Comparison of ENCODE assay signal across 10 cellular contexts in the genomic region with DNA sequence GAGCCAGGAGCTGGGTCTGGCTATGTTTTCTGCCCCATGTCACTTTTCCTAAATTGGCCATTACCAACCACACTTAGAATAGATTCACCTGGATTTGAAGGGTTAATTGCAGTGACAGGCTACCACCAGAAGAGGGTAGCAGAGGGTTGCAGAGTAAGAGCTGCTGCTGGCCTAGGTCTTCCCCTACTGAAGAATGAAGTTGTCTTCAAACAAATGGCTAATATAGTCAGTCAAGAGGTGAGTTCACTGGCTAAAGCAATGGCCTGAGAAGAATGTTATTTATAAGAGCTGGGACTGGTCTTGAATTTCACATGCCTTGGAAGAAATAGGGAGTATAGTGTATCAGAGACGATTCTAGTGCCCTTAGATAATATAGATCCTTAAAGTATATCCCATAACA. TPM values are rescaled to one million over a fixed set of nuclear protein-coding genes. Genes with fewer than 3 reads are reported as not detected.
DNase-seq lines count a peak whose midpoint lies in the region; ATAC-seq and TF ChIP-seq lines count a peak whose summit lies in the region.
"Not testable (repeated sequence)": the region's sequence is repeated elsewhere in the genome, so short reads cannot be mapped to it uniquely, and the experiment has no call there.
"Had no signal": no experiment of that assay in that cellular context is flagged by ENCODE, and none has a peak within 500 bp of the region (broad histone marks: within the 10 kb centered on the region; RNA-seq: fewer than 3 reads in every experiment).

No MANE protein-coding gene starts in this region.

- not testable (repeated sequence) for H3K4ac ChIP-seq in trophoblast cell (ENCODE audit: low read depth, low read length)

- not testable (repeated sequence) for H4K12ac ChIP-seq in trophoblast cell (ENCODE audit: low read depth, low read length)

- not testable (repeated sequence) for H3K4me1 Mint-ChIP-seq in brain

- intact Hi-C loops in Panc1 (cut with micrococcal nuclease; ENCODE audit: unreplicated experiment) (loop anchor here (10.0 kb wide), 2 partner anchors 307 to 517 kb away; no protein-coding TSS in a partner anchor), heart left ventricle (cut with DNase I) (loop anchor here in 5 of 10 donors (5.0 to 10.0 kb wide), 4 partner anchors 517 to 1017 kb away; no protein-coding TSS in a partner anchor)

- CTCF ChIA-PET in Panc1 (lab: Charles Lee): not testable (repeated sequence)

- not testable (repeated sequence) for H3K4me3 ChIP-seq in H7 (ENCODE audit: insufficient read depth, low read depth, low read length); Panc1 (ENCODE audit: low read depth in 2 of 2, low read length in 2 of 2); heart left ventricle; trophoblast cell (ENCODE audit: low read depth, low read length)

- not testable (repeated sequence) for TF ChIP-seq POLR2A in heart left ventricle (IDR thresholded peaks at IDR 0.05)

- 93 to 100% (median 99%) methylated on average over 1 of the region's 1 CpG for WGBS in heart left ventricle, 4 donors
- no CpG with 5 or more reads among the region's 1 CpG for WGBS in trophoblast cell (ENCODE audit: extremely low coverage, insufficient coverage, insufficient read length)

- not testable (repeated sequence) for H2BK5ac ChIP-seq in trophoblast cell (ENCODE audit: low read depth, low read length, poor library complexity)

- H2AFZ ChIP-seq in trophoblast cell (ENCODE audit: insufficient read depth, low read length, poor library complexity): not testable (repeated sequence)

- H4K91ac ChIP-seq in trophoblast cell (ENCODE audit: low read depth, low read length): not testable (repeated sequence)

- H2BK12ac ChIP-seq in trophoblast cell (ENCODE audit: low read length): not testable (repeated sequence)

- peak overlapping the region in 1 of 5 experiments; percentile 6 for H3K27ac Mint-ChIP-seq in brain

- not testable (repeated sequence) for H3K79me1 ChIP-seq in trophoblast cell (ENCODE audit: low read length)

- H3K27ac ChIP-seq in Panc1 (ENCODE audit: low read length); heart left ventricle; trophoblast cell (ENCODE audit: low read depth, low read length): not testable (repeated sequence)

- H3K9me3 Mint-ChIP-seq in brain: not testable (repeated sequence)

- H3K27me3 Mint-ChIP-seq in brain: not testable (repeated sequence)

- H3K4me1 ChIP-seq in Panc1 (ENCODE audit: control insufficient read depth, insufficient read depth, low read length); heart left ventricle; trophoblast cell (ENCODE audit: control insufficient read depth in 1 of 2, insufficient read depth in 2 of 2, low read length in 2 of 2): not testable (repeated sequence)

- H2BK120ac ChIP-seq in trophoblast cell (ENCODE audit: insufficient read depth, low read length, poor library complexity): not testable (repeated sequence)

- not testable (repeated sequence) for H3K36me3 ChIP-seq in H7 (replicated peaks; ENCODE audit: control insufficient read depth, insufficient read depth, low read length); Panc1 (ENCODE audit: control insufficient read depth, insufficient read depth, low read length); heart left ventricle; trophoblast cell (ENCODE audit: control insufficient read depth in 1 of 2, insufficient read depth in 2 of 2, low read length in 2 of 2)

- peak; percentile 82 for ATAC-seq in GM18508 (IDR thresholded peaks at IDR 0.05; ENCODE audit: insufficient read depth, unreplicated experiment)
- peak; percentile 59 for ATAC-seq in HG03571 (IDR thresholded peaks at IDR 0.05; ENCODE audit: unreplicated experiment)
- ATAC-seq in Panc1: peak; percentile 62; the same call in 1 of the 2 replicates
- peak; percentile 37 to 69 (median 52) for ATAC-seq in heart left ventricle

- not testable (repeated sequence) for H3K23ac ChIP-seq in trophoblast cell (ENCODE audit: low read length)

- H3K18ac ChIP-seq in trophoblast cell (ENCODE audit: low read length): not testable (repeated sequence)

- H3K36me3 Mint-ChIP-seq in brain: not testable (repeated sequence)

- in situ Hi-C loops in Panc1 (cut with HindIII; ENCODE audit: low pct_unique_long_range_greater_than_20kb, low sequenced_read_pairs): not testable (repeated sequence)

- not testable (repeated sequence) for H3K14ac ChIP-seq in trophoblast cell (ENCODE audit: low read length)

- peak; percentile 0 for DNase-seq in AG08396 (ENCODE audit: low spot score)
- DNase-seq in H7: peak; percentile 0
- DNase-seq in Panc1 (ENCODE audit: low read depth, low spot score): peak; percentile 17
- not testable (repeated sequence) for DNase-seq in heart left ventricle
- DNase-seq in trophoblast cell: peak; percentile 4 to 54

- H4K8ac ChIP-seq in trophoblast cell (ENCODE audit: low read depth, low read length): not testable (repeated sequence)

- not testable (repeated sequence) for BruUV-seq in Panc1 (replicated peaks; lab: Mats Ljungman, UMichigan)

- H3K27me3 ChIP-seq in H7 (ENCODE audit: control insufficient read depth, insufficient read depth, low read length); Panc1 (ENCODE audit: control insufficient read depth, insufficient read depth, low read length); heart left ventricle; trophoblast cell (ENCODE audit: insufficient read depth, low read length): not testable (repeated sequence)

- POLR2A ChIA-PET in Panc1 (lab: Charles Lee): not testable (repeated sequence)

- TF ChIP-seq CTCF in Panc1 (IDR thresholded peaks at IDR 0.05): peak; percentile 77
- TF ChIP-seq CTCF in brain (conservative IDR thresholded peaks at IDR 0.05): peak; percentile 78 to 87
- TF ChIP-seq CTCF in heart left ventricle (IDR thresholded peaks at IDR 0.05): peak; percentile 45 to 71 (median 60)

- not testable (repeated sequence) for H2AK5ac ChIP-seq in trophoblast cell (ENCODE audit: low read length)

- H3K4me3 Mint-ChIP-seq in brain: not testable (repeated sequence)

- H3K4me2 ChIP-seq in trophoblast cell (ENCODE audit: low read length): not testable (repeated sequence)

- H3K79me2 ChIP-seq in trophoblast cell (ENCODE audit: control insufficient read depth, insufficient read depth, low read length, poor library complexity): not testable (repeated sequence)

- H3K9me3 ChIP-seq in Panc1 (ENCODE audit: control insufficient read depth, insufficient read depth, low read depth, low read length); heart left ventricle; trophoblast cell (ENCODE audit: insufficient read depth, low read depth, low read length): not testable (repeated sequence)

- not testable (repeated sequence) for H3K9ac ChIP-seq in trophoblast cell (ENCODE audit: low read length)

RNA-seq across cellular contexts. Expression of a gene that starts 32.2 kb away (rescaled TPM):
- not detected in 2 replicates for total RNA-seq in H7 (2014; rRNA removed; shearing (Covaris generic))
- total RNA-seq in Panc1 (2021; ENCODE audit: unreplicated experiment) (0.03 TPM), heart left ventricle (under 1 TPM in 2 of 9 donors, not detected in 7; 0.09 TPM)
- not detected for polyA plus RNA-seq in Panc1 (2012; ENCODE audit: insufficient read length)
- polyA plus RNA-seq in brain (ENCODE audit: insufficient read depth, low read depth, low replicate concordance) (1.1 TPM), heart left ventricle (under 1 TPM in 1 of 2 donors, not detected in 1; 0.01 TPM)
- 0.01 TPM in 2 replicates for polyA plus RNA-seq in trophoblast cell (2013)
- total RNA-seq: activated T-helper 2 cell treated with anti-CD3 and anti-CD28 coated beads, Interferon-gamma antibody, Interleukin-2, Interleukin-4, amounts not matched to agents 10 μg/mL and 5 μg/mL and 100 μg/mL, durations not matched to agents 14 hours and 24 hours and 36 hours; SJSA1 had no signal
